Comparison of ENCODE assay signal across 22 cellular contexts in genomic region chr5:143181173-143181572, GRCh38.
DNase-seq lines count a peak whose midpoint lies in the region; ATAC-seq and TF ChIP-seq lines count a peak whose summit lies in the region.
"Had no signal": no experiment of that assay in that cellular context is flagged by ENCODE, and none has a peak within 500 bp of the region (broad histone marks: within the 10 kb centered on the region; RNA-seq: fewer than 3 reads in every experiment).

No MANE protein-coding gene starts in this region.

- no peaks in the 10 kb centered on the region for H3K27me3 Mint-ChIP-seq in activated T-cell treated with anti-CD3 and anti-CD28 coated beads, Interleukin-2, amount 50 U/mL, for 24 hours
- no peaks in the 10 kb centered on the region for H3K27me3 Mint-ChIP-seq in activated T-helper 1 cell treated with anti-CD3 and anti-CD28 coated beads, Interleukin-12 subunit alpha, Interleukin-12 subunit beta, Interleukin-2, Interleukin-4 antibody, amounts not matched to agents 30 ng/mL and 10 ng/mL and 1 ng/mL, durations not matched to agents 14 hours and 24 hours and 36 hours (ENCODE audit: insufficient read depth)
- H3K27me3 Mint-ChIP-seq: B cell; CD4-positive, alpha-beta memory T cell had no signal

- H3K27ac ChIP-seq in HEK293 (ENCODE audit: extremely low read depth, low read depth, low read length) (no peak overlapping the region), neutrophil (peak overlapping the region; percentile 17)
- H3K27ac ChIP-seq: HL-60 had no signal

- no peak overlapping the region for H3K4me3 Mint-ChIP-seq in activated T-cell treated with anti-CD3 and anti-CD28 coated beads, Interleukin-2, amount 50 U/mL, for 24 hours
- no peak overlapping the region for H3K4me3 Mint-ChIP-seq in activated T-helper 1 cell treated with anti-CD3 and anti-CD28 coated beads, Interleukin-12 subunit alpha, Interleukin-12 subunit beta, Interleukin-2, Interleukin-4 antibody, amounts not matched to agents 30 ng/mL and 10 ng/mL and 1 ng/mL, durations not matched to agents 14 hours and 24 hours and 36 hours
- H3K4me3 Mint-ChIP-seq: B cell; CD4-positive, alpha-beta memory T cell; H9 had no signal

- ATAC-seq in HG03108 (IDR thresholded peaks at IDR 0.05; ENCODE audit: unreplicated experiment): no peak
- ATAC-seq: Panc1 had no signal

- no peak for DNase-seq in activated T-cell treated with anti-CD3 and anti-CD28 coated beads, Interleukin-2, amount 50 U/mL, for 24 hours
- no peak for DNase-seq in activated T-cell treated with anti-CD3 and anti-CD28 coated beads, Interleukin-2, amount 50 U/mL, for 48 hours
- DNase-seq in activated T-helper 1 cell treated with anti-CD3 and anti-CD28 coated beads, Interleukin-12 subunit alpha, Interleukin-12 subunit beta, Interleukin-2, Interleukin-4 antibody, amounts not matched to agents 30 ng/mL and 10 ng/mL and 1 ng/mL, durations not matched to agents 14 hours and 24 hours and 36 hours (ENCODE audit: low spot score): no peak
- DNase-seq in glomerular visceral epithelial cell (ENCODE audit: extremely low spot score) (no peak), superior temporal gyrus (ENCODE audit: extremely low spot score) (no peak)
- DNase-seq: Caco-2; CD4-positive, alpha-beta memory T cell; DMS 273 treated with DMSO at 0.1 percent for 48 hours; DMS79 treated with DMSO at 0.1 percent for 48 hours; H9; KG1; MV-4-11; NCI-H1105 treated with DMSO at 0.1 percent for 48 hours; NCI-H2029 treated with DMSO at 0.1 percent for 48 hours; NCI-H524 treated with DMSO at 0.1 percent for 48 hours; NCI-H82 had no signal

- TF ChIP-seq CTCF in HEK293 (tag by site-specific recombination; IDR thresholded peaks at IDR 0.05): no peak
- no peak for TF ChIP-seq CTCF in neutrophil (IDR thresholded peaks at IDR 0.05)

- CTCF ChIA-PET in HEK293 (lab: Yijun Ruan, JAX): no interaction called here

- H3K36me3 ChIP-seq in HEK293 (ENCODE audit: control insufficient read depth in 2 of 2, insufficient read depth in 1 of 2, low read length in 2 of 2) (no peaks in the 10 kb centered on the region), neutrophil (peaks cover 32% of the 10 kb centered on the region)

- H3K4me3 ChIP-seq in HEK293 (ENCODE audit: low read depth, low read length): no peak overlapping the region
- no peak overlapping the region for H3K4me3 ChIP-seq in neutrophil (ENCODE audit: low read depth in 1 of 2, low read length in 1 of 2)

- peaks cover 12% of the 10 kb centered on the region for H3K4me1 ChIP-seq in HEK293 (ENCODE audit: control insufficient read depth, insufficient read depth, low read length)
- H3K4me1 ChIP-seq in neutrophil (ENCODE audit: control insufficient read depth in 1 of 2, insufficient read depth in 1 of 2, low read depth in 1 of 2, low read length in 1 of 2): peaks cover 0 to 6% of the 10 kb centered on the region in 2 experiments
- H3K4me1 ChIP-seq: Caco-2 had no signal

- no peaks in the 10 kb centered on the region for H3K9me3 ChIP-seq in HEK293 (ENCODE audit: control insufficient read depth, insufficient read depth, low read depth, low read length)
- H3K9me3 ChIP-seq in neutrophil: no peaks in the 10 kb centered on the region
- H3K9me3 ChIP-seq: Caco-2 had no signal

- H3K4me1 Mint-ChIP-seq in activated T-cell treated with anti-CD3 and anti-CD28 coated beads, Interleukin-2, amount 50 U/mL, for 24 hours (ENCODE audit: low read depth): peaks cover 38% of the 10 kb centered on the region
- peaks cover 57% of the 10 kb centered on the region for H3K4me1 Mint-ChIP-seq in activated T-helper 1 cell treated with anti-CD3 and anti-CD28 coated beads, Interleukin-12 subunit alpha, Interleukin-12 subunit beta, Interleukin-2, Interleukin-4 antibody, amounts not matched to agents 30 ng/mL and 10 ng/mL and 1 ng/mL, durations not matched to agents 14 hours and 24 hours and 36 hours (ENCODE audit: low read depth)

- POLR2A ChIA-PET in HEK293 (lab: Yijun Ruan, JAX): no interaction called here

- H3K9me3 Mint-ChIP-seq in activated T-cell treated with anti-CD3 and anti-CD28 coated beads, Interleukin-2, amount 50 U/mL, for 24 hours: no peaks in the 10 kb centered on the region
- peaks cover 6% of the 10 kb centered on the region for H3K9me3 Mint-ChIP-seq in activated T-helper 1 cell treated with anti-CD3 and anti-CD28 coated beads, Interleukin-12 subunit alpha, Interleukin-12 subunit beta, Interleukin-2, Interleukin-4 antibody, amounts not matched to agents 30 ng/mL and 10 ng/mL and 1 ng/mL, durations not matched to agents 14 hours and 24 hours and 36 hours
- H3K9me3 Mint-ChIP-seq: CD4-positive, alpha-beta memory T cell; H9 had no signal

- intact Hi-C loops in activated T-helper 1 cell treated with anti-CD3 and anti-CD28 coated beads, Interleukin-12 subunit alpha, Interleukin-12 subunit beta, Interleukin-2, Interleukin-4 antibody, amounts not matched to agents 30 ng/mL and 10 ng/mL and 1 ng/mL, durations not matched to agents 14 hours and 24 hours and 36 hours (cut with micrococcal nuclease): loop anchor here (5.0 to 10.0 kb wide), 4 partner anchors 359 to 1006 kb away; no protein-coding TSS in a partner anchor

- peaks cover 8% of the 10 kb centered on the region for H3K36me3 Mint-ChIP-seq in activated T-cell treated with anti-CD3 and anti-CD28 coated beads, Interleukin-2, amount 50 U/mL, for 24 hours (ENCODE audit: low read depth)
- H3K36me3 Mint-ChIP-seq in activated T-helper 1 cell treated with anti-CD3 and anti-CD28 coated beads, Interleukin-12 subunit alpha, Interleukin-12 subunit beta, Interleukin-2, Interleukin-4 antibody, amounts not matched to agents 30 ng/mL and 10 ng/mL and 1 ng/mL, durations not matched to agents 14 hours and 24 hours and 36 hours (ENCODE audit: low read depth): peaks cover 24% of the 10 kb centered on the region

- no peaks in the 10 kb centered on the region for H3K27me3 ChIP-seq in neutrophil

- peak overlapping the region; percentile 5 for H3K27ac Mint-ChIP-seq in activated T-cell treated with anti-CD3 and anti-CD28 coated beads, Interleukin-2, amount 50 U/mL, for 24 hours
- H3K27ac Mint-ChIP-seq in activated T-helper 1 cell treated with anti-CD3 and anti-CD28 coated beads, Interleukin-12 subunit alpha, Interleukin-12 subunit beta, Interleukin-2, Interleukin-4 antibody, amounts not matched to agents 30 ng/mL and 10 ng/mL and 1 ng/mL, durations not matched to agents 14 hours and 24 hours and 36 hours: peak overlapping the region; percentile 53
- H3K27ac Mint-ChIP-seq: B cell had no signal

TF ChIP-seq in HEK293, 187 proteins besides CTCF, POLR2A, EP300 and RAD21:
- 0 out of 2 replicates have a peak, but pooled peaks have one; percentile 8 for TF ChIP-seq SCRT1 (tag by site-specific recombination; IDR thresholded peaks at IDR 0.05; ENCODE audit: borderline replicate concordance)
- 0 out of 2 replicates have a peak, but pooled peaks have one; percentile 38 for TF ChIP-seq SCRT2 (tag by site-specific recombination; IDR thresholded peaks at IDR 0.05)
- TF ChIP-seq ZNF133 (tag by site-specific recombination; IDR thresholded peaks at IDR 0.05): 0 out of 2 replicates have a peak, but pooled peaks have one; percentile 12
- TF ChIP-seq ZNF23 (tag by site-specific recombination; IDR thresholded peaks at IDR 0.05; ENCODE audit: borderline replicate concordance): no peak
